In the genomic region with DNA sequence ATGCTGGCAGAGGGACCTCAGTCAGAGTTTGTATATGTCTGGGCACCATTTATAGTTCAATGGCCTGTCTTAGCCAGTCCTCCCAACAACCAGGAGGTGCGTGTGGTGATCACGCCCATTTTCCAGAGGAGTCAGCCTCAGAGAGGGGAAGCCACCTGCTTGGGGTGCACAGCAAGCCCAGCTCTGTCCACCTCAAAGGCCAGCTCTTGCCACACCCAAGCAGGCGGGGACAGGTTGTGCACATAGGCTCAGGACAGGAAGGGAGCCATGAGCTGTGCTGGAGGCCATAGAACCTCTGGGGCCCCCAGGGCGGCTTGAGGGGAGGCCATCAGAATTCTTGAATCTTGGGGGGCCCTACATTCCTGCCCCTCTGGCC, we compare ENCODE assay signal across 28 cellular contexts.
"Had no signal": no experiment of that assay in that cellular context is flagged by ENCODE, and none has a peak within 500 bp of the region (broad histone marks: within the 10 kb centered on the region; RNA-seq: fewer than 3 reads in every experiment).

No MANE protein-coding gene starts in this region.

- DNase-seq: colonic mucosa; cortex of kidney; dermis blood vessel endothelial cell; effector CD4-positive, alpha-beta T cell; effector CD8-positive, alpha-beta T cell; effector memory CD4-positive, alpha-beta T cell; effector memory CD8-positive, alpha-beta T cell; endodermal cell; erythroblast; esophagus squamous epithelium; foreskin fibroblast; foreskin keratinocyte; foreskin melanocyte; gastrocnemius medialis; glutamatergic neuron; heart left ventricle; heart right ventricle had no signal

- H3K4me3 Mint-ChIP-seq: dendritic cell treated with granulocyte-macrophage colony-stimulating factor and Interleukin-4, amounts not matched to agents 40 ng/mL and 50 ng/mL, for 4 days; effector memory CD8-positive, alpha-beta T cell; endodermal cell had no signal

- H3K9me3 ChIP-seq: colonic mucosa, esophagus muscularis mucosa, esophagus squamous epithelium, gastrocnemius medialis, gastroesophageal sphincter, heart left ventricle, heart right ventricle had no signal

- H3K27ac Mint-ChIP-seq: dendritic cell treated with granulocyte-macrophage colony-stimulating factor and Interleukin-4, amounts not matched to agents 40 ng/mL and 50 ng/mL, for 4 days; effector memory CD8-positive, alpha-beta T cell; endodermal cell had no signal

- H3K27me3 ChIP-seq: colonic mucosa had no signal

- H3K36me3 ChIP-seq: colonic mucosa, esophagus muscularis mucosa, esophagus squamous epithelium, gastrocnemius medialis, gastroesophageal sphincter, heart left ventricle, heart right ventricle had no signal

- FAIRE-seq: colon, endometrium, endothelial cell of umbilical vein, frontal cortex had no signal

- ATAC-seq: effector memory CD8-positive, alpha-beta T cell; esophagus mucosa; foreskin keratinocyte; gastrocnemius medialis; gastroesophageal sphincter; heart left ventricle; heart right ventricle had no signal

- H3K4me3 ChIP-seq: colonic mucosa, coronary artery, dorsolateral prefrontal cortex, esophagus muscularis mucosa, esophagus squamous epithelium, gastrocnemius medialis, gastroesophageal sphincter, heart left ventricle, heart right ventricle had no signal

- H3K27ac ChIP-seq: colonic mucosa, coronary artery, epithelial cell of prostate, esophagus muscularis mucosa, esophagus squamous epithelium, foreskin keratinocyte, gastrocnemius medialis, gastroesophageal sphincter, heart left ventricle, heart right ventricle had no signal

- H3K4me1 ChIP-seq: colonic mucosa, esophagus muscularis mucosa, esophagus squamous epithelium, foreskin keratinocyte, gastrocnemius medialis, gastroesophageal sphincter, heart left ventricle, heart right ventricle had no signal

- H3K9me3 Mint-ChIP-seq: dendritic cell treated with granulocyte-macrophage colony-stimulating factor and Interleukin-4, amounts not matched to agents 40 ng/mL and 50 ng/mL, for 4 days; effector memory CD8-positive, alpha-beta T cell; endodermal cell had no signal
